In the genomic region with DNA sequence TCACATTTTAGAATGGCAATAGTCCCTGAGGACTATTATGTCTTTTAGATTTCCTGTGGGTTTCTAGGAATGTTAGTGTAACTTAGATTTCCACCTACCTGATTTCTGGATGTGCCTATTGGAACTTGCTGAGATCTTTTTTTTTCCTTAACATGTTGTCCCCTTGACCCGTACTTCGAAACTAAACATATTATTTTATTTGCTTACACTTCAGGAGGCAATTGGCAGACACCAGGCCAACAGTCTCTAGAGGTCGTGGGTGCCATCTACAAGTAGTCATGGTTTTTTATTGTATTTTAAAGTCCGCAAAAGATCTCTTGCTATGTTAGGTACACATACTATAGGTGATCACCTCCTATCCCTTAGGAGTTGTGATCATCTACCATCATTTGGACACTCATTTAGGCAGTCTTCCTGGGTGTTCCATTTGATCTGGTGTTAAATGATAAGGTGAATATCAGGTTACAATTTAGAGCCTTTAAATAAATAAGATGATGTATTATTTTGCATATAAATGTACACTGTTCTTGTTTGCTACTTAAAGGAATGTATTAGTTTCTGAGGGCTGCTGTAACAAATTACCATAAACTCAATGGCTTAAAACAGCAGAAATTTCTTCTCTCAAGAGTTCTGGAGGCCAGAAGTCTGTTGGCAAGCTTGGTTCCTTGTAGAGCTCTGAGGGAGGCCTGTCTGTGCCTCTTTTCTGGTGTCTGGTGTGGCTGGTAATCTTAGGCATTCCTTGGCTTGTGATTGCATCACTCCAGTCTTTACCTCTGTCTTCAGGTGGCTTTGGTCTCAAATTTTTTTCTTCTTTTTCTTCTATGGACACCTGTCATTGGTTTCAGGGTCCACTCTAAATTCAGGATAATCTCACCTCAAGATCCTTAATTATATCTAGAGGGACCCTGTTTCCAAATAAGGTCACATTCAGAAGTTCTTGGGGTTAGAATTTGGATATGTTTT, we compare ENCODE assay signal across 21 cellular contexts.
A peak's percentile ranks its signal among the peaks of the same experiment; 100 is the strongest.
DNase-seq lines count a peak whose midpoint lies in the region; ATAC-seq and TF ChIP-seq lines count a peak whose summit lies in the region.
"Had no signal": no experiment of that assay in that cellular context is flagged by ENCODE, and none has a peak within 500 bp of the region (broad histone marks: within the 10 kb centered on the region; RNA-seq: fewer than 3 reads in every experiment).

No MANE protein-coding gene starts in this region.

- no peak overlapping the region for H2BK15ac ChIP-seq in H9 (ENCODE audit: low read depth, low read length)

- H3K9me3 ChIP-seq in DOHH2 (ENCODE audit: control insufficient read depth, insufficient read depth, low read length): peaks cover 7% of the 10 kb centered on the region; the same call in 1 of the 2 replicates
- no peaks in the 10 kb centered on the region for H3K9me3 ChIP-seq in H9 (ENCODE audit: control insufficient read depth, low read depth, low read length)
- no peaks in the 10 kb centered on the region for H3K9me3 ChIP-seq in SU-DHL-6 (ENCODE audit: insufficient read depth, low read length)
- H3K9me3 ChIP-seq in right lobe of liver: no peaks in the 10 kb centered on the region
- H3K9me3 ChIP-seq: upper lobe of left lung had no signal

- no peak overlapping the region for H2BK12ac ChIP-seq in H9 (ENCODE audit: insufficient read length, low read depth, low read length)

- H3K79me2 ChIP-seq in DOHH2 (ENCODE audit: control insufficient read depth, low read length) (peaks cover 69% of the 10 kb centered on the region), H9 (ENCODE audit: insufficient read depth, low read length) (no peaks in the 10 kb centered on the region; the same call in 1 of the 2 replicates), SU-DHL-6 (ENCODE audit: insufficient read depth, low read length) (peaks cover 54% of the 10 kb centered on the region)

- no peak overlapping the region for H4K8ac ChIP-seq in H9 (replicated peaks; ENCODE audit: insufficient read length, low read depth, low read length)

- intact Hi-C loops in right lobe of liver (cut with DNase I): no loop called here

- no peak overlapping the region for H3K56ac ChIP-seq in H9 (ENCODE audit: insufficient read length, low read depth, low read length)

- ATAC-seq in right lobe of liver: peak; percentile 66 to 87 (median 76)
- ATAC-seq: activated T-cell treated with anti-CD3 and anti-CD28 coated beads, Interleukin-2, amount 50 U/mL, for 72 hours had no signal

- H2AFZ ChIP-seq in H9 (ENCODE audit: low read length) (no peak overlapping the region), SU-DHL-6 (ENCODE audit: low read depth, low read length, severe bottlenecking) (no peak overlapping the region)

- peaks cover 56% of the 10 kb centered on the region for H3K4me1 ChIP-seq in DOHH2 (ENCODE audit: control insufficient read depth, low read length)
- no peaks in the 10 kb centered on the region; the same call in 1 of the 2 replicates for H3K4me1 ChIP-seq in H9 (ENCODE audit: insufficient read depth, low read length)
- peaks cover 0 to 13% (median 0%) of the 10 kb centered on the region in 4 donors for H3K4me1 ChIP-seq in right lobe of liver
- H3K4me1 ChIP-seq: upper lobe of left lung had no signal

- H3F3A ChIP-seq in DOHH2 (ENCODE audit: control insufficient read depth, insufficient read depth): peaks cover 36% of the 10 kb centered on the region
- peaks cover 62% of the 10 kb centered on the region for H3F3A ChIP-seq in SU-DHL-6 (ENCODE audit: insufficient read depth)

- H3K9me3 Mint-ChIP-seq in H9 (peaks cover 2 to 6% of the 10 kb centered on the region in 2 experiments), type B pancreatic cell (no peaks in the 10 kb centered on the region)
- H3K9me3 Mint-ChIP-seq: activated naive CD4-positive, alpha-beta T cell treated with anti-CD3 and anti-CD28 coated beads for 36 hours had no signal

- H3K18ac ChIP-seq in H9 (ENCODE audit: insufficient read length, low read depth, low read length): no peak overlapping the region

- no CpG with 5 or more reads among the region's 4 CpGs for WGBS in H9 (ENCODE audit: extremely low coverage, insufficient read length, low lambda C conversion rate)
- WGBS in right lobe of liver (ENCODE audit: insufficient coverage, low coverage, low lambda C conversion rate, missing lambda C conversion rate): 50% methylated on average over 4 of the region's 4 CpGs

- H3K23ac ChIP-seq in H9 (ENCODE audit: insufficient read length, low read depth, low read length): no peak overlapping the region

- H3K4me2 ChIP-seq in DOHH2 (ENCODE audit: low read length) (no peak overlapping the region), H9 (ENCODE audit: insufficient read depth, insufficient read length, low read length) (no peak overlapping the region), SU-DHL-6 (ENCODE audit: low read depth, low read length, poor library complexity, severe bottlenecking) (peak overlapping the region; percentile 50)

- TF ChIP-seq CTCF in DOHH2 (IDR thresholded peaks at IDR 0.05; ENCODE audit: low read depth, low read length, poor library complexity, severe bottlenecking): no peak
- TF ChIP-seq CTCF in H9 (conservative IDR thresholded peaks at IDR 0.05): no peak
- TF ChIP-seq CTCF in SU-DHL-6 (IDR thresholded peaks at IDR 0.05; ENCODE audit: insufficient read depth, low read length, poor library complexity, severe bottlenecking): no peak
- TF ChIP-seq CTCF in right lobe of liver (IDR thresholded peaks at IDR 0.05): no peak
- no peak for TF ChIP-seq CTCF in type B pancreatic cell (conservative IDR thresholded peaks at IDR 0.05)

- H3K79me1 ChIP-seq in H9 (ENCODE audit: insufficient read depth, low read depth, low read length, poor library complexity, severe bottlenecking): no peaks in the 10 kb centered on the region

- H3K27ac ChIP-seq in DOHH2 (ENCODE audit: low read depth, low read length): peak overlapping the region; percentile 94; the same call in 1 of the 2 replicates
- no peak overlapping the region for H3K27ac ChIP-seq in H9 (ENCODE audit: insufficient read length, low read depth, low read length)
- peak overlapping the region; percentile 85 for H3K27ac ChIP-seq in SU-DHL-6 (ENCODE audit: low read depth, low read length)
- H3K27ac ChIP-seq in right lobe of liver: no peak overlapping the region
- H3K27ac ChIP-seq: upper lobe of left lung had no signal

- no peak overlapping the region for H2BK5ac ChIP-seq in H9 (ENCODE audit: insufficient read length, low read length)

- H3K27ac Mint-ChIP-seq in H9 (peak overlapping the region in 2 of 3 experiments; percentile 37 to 86; a peak in 4 of 7 replicates), type B pancreatic cell (no peak overlapping the region)
- H3K27ac Mint-ChIP-seq: activated naive CD4-positive, alpha-beta T cell treated with anti-CD3 and anti-CD28 coated beads for 36 hours; activated T-cell treated with anti-CD3 and anti-CD28 coated beads, Interleukin-2, amount 50 U/mL, for 72 hours; CD14-positive monocyte; nephron progenitor cell had no signal

- H2BK20ac ChIP-seq in H9 (ENCODE audit: low read depth, low read length, poor library complexity, severe bottlenecking): no peak overlapping the region

- no peak for DNase-seq in H9
- DNase-seq in right lobe of liver: no peak
- DNase-seq in NCI-H1694 (lab: John Stamatoyannopoulos, UW): no peak
- no peak for DNase-seq in NCI-H2107 treated with DMSO at 0.1 percent for 48 hours (lab: John Stamatoyannopoulos, UW; ENCODE audit: unreplicated experiment)
- DNase-seq in type B pancreatic cell (ENCODE audit: extremely low spot score, unreplicated experiment): no peak
- DNase-seq: activated B cell treated with CpG ODN at 0.5 μM for 24 hours; activated naive CD4-positive, alpha-beta T cell treated with anti-CD3 and anti-CD28 coated beads for 36 hours; activated T-cell treated with anti-CD3 and anti-CD28 coated beads, Interleukin-2, amount 50 U/mL, for 72 hours; DMS79; effector CD8-positive, alpha-beta T cell; kidney; NCI-H1105; NCI-H2029; NCI-H2227 treated with DMSO at 0.1 percent for 48 hours; nephron progenitor cell; SW 1271; T-helper 9 cell; upper lobe of left lung had no signal

- peaks cover 18 to 39% (median 18%) of the 10 kb centered on the region in 3 experiments for H3K36me3 Mint-ChIP-seq in H9 (ENCODE audit: insufficient read depth in 1 of 3, low read depth in 3 of 3)
- peaks cover 26% of the 10 kb centered on the region for H3K36me3 Mint-ChIP-seq in type B pancreatic cell

- H2BK120ac ChIP-seq in H9 (ENCODE audit: low read depth, low read length, poor library complexity, severe bottlenecking): no peak overlapping the region

- H3K4ac ChIP-seq in H9 (ENCODE audit: low read depth, low read length): no peak overlapping the region

- no peak overlapping the region for H4K91ac ChIP-seq in H9 (ENCODE audit: insufficient read length, low read depth, low read length)

- H3K4me3 ChIP-seq in DOHH2 (ENCODE audit: low read length) (no peak overlapping the region), SU-DHL-6 (ENCODE audit: insufficient read depth, low read length, poor library complexity, severe bottlenecking) (no peak overlapping the region), right lobe of liver (no peak overlapping the region)
- H3K4me3 ChIP-seq: upper lobe of left lung had no signal

- peaks cover 56% of the 10 kb centered on the region for H3K36me3 ChIP-seq in DOHH2 (ENCODE audit: control insufficient read depth, low read length)
- H3K36me3 ChIP-seq in SU-DHL-6 (ENCODE audit: low read length): peaks cover 21% of the 10 kb centered on the region
- no peaks in the 10 kb centered on the region for H3K36me3 ChIP-seq in right lobe of liver

- H3K4me1 Mint-ChIP-seq in H9 (peaks cover 31 to 36% of the 10 kb centered on the region in 2 experiments), type B pancreatic cell (ENCODE audit: unreplicated experiment) (no peaks in the 10 kb centered on the region)
- H3K4me1 Mint-ChIP-seq: nephron progenitor cell had no signal

- H3K4me3 Mint-ChIP-seq in H9 (no peak overlapping the region), type B pancreatic cell (no peak overlapping the region)
- H3K4me3 Mint-ChIP-seq: activated B cell treated with CpG ODN at 0.5 μM for 24 hours; activated naive CD4-positive, alpha-beta T cell treated with anti-CD3 and anti-CD28 coated beads for 36 hours; activated T-cell treated with anti-CD3 and anti-CD28 coated beads, Interleukin-2, amount 50 U/mL, for 72 hours; CD14-positive monocyte; nephron progenitor cell had no signal

- no peaks in the 10 kb centered on the region for H3K23me2 ChIP-seq in H9 (ENCODE audit: insufficient read length, low read depth, low read length, poor library complexity, severe bottlenecking)

- no peaks in the 10 kb centered on the region for H3K27me3 Mint-ChIP-seq in H9 (ENCODE audit: low read depth)
- H3K27me3 Mint-ChIP-seq in type B pancreatic cell: no peaks in the 10 kb centered on the region
- H3K27me3 Mint-ChIP-seq: activated B cell treated with CpG ODN at 0.5 μM for 24 hours had no signal

- TF ChIP-seq POLR2A in right lobe of liver (IDR thresholded peaks at IDR 0.05): no peak

- no peak overlapping the region for H4K5ac ChIP-seq in H9 (ENCODE audit: insufficient read length, low read depth, low read length)

- H3T11ph ChIP-seq in H9 (ENCODE audit: low read length): no peak overlapping the region

- no peaks in the 10 kb centered on the region for H4K20me1 ChIP-seq in DOHH2 (ENCODE audit: control insufficient read depth, insufficient read depth, low read depth, low read length)
- H4K20me1 ChIP-seq in H9 (ENCODE audit: control insufficient read depth, insufficient read depth, insufficient read length): no peaks in the 10 kb centered on the region
- no peaks in the 10 kb centered on the region for H4K20me1 ChIP-seq in SU-DHL-6 (ENCODE audit: low read depth, low read length)

- no peak overlapping the region for H3K14ac ChIP-seq in H9 (ENCODE audit: insufficient read depth, low read length)

- H3K27me3 ChIP-seq in DOHH2 (ENCODE audit: control insufficient read depth, low read length) (no peaks in the 10 kb centered on the region), H9 (ENCODE audit: insufficient read depth, low read length) (no peaks in the 10 kb centered on the region), SU-DHL-6 (ENCODE audit: low read length) (no peaks in the 10 kb centered on the region), right lobe of liver (no peaks in the 10 kb centered on the region)
- H3K27me3 ChIP-seq: upper lobe of left lung had no signal

- no peak overlapping the region for H3K9ac ChIP-seq in H9 (ENCODE audit: extremely low read depth, insufficient read length, low read length)
- H3K9ac ChIP-seq in SU-DHL-6 (ENCODE audit: low read length): no peak overlapping the region

- H3K9me2 ChIP-seq in DOHH2 (replicated peaks; ENCODE audit: control insufficient read depth, low read length): no peaks in the 10 kb centered on the region
- H3K9me2 ChIP-seq in SU-DHL-6 (replicated peaks; ENCODE audit: insufficient read depth, low read length): no peaks in the 10 kb centered on the region

- H2AK5ac ChIP-seq in H9 (ENCODE audit: insufficient read length, low read length): no peak overlapping the region

Comparison
In these comparisons a context has a peak if more than half of its experiments do, and no peak if none do; other contexts are left out.
1. H3K27ac ChIP-seq: peak in DOHH2 (single experiment) and SU-DHL-6 (single experiment); none in H9 (single experiment) and right lobe of liver (0 of 3).